ENCODE assay signal across 10 cellular contexts in genomic region chr15:73924258-73924921, GRCh38. TPM values are rescaled to one million over a fixed set of nuclear protein-coding genes. Genes with fewer than 3 reads are reported as not detected.
DNase-seq lines count a peak whose midpoint lies in the region; ATAC-seq, FAIRE-seq and TF ChIP-seq lines count a peak whose summit lies in the region.
"Had no signal": no experiment of that assay in that cellular context is flagged by ENCODE, and none has a peak within 500 bp of the region (broad histone marks: within the 10 kb centered on the region; RNA-seq: fewer than 3 reads in every experiment).

No MANE protein-coding gene starts in this region.

- H3K27me3 ChIP-seq in A673 (replicated peaks; ENCODE audit: insufficient read depth, low read depth, low read length, poor library complexity) = no peaks in the 10 kb centered on the region
- H3K27me3 ChIP-seq in esophagus muscularis mucosa = peaks cover 0 to 17% (median 0%) of the 10 kb centered on the region in 4 donors

- H3K36me3 ChIP-seq in A673 (ENCODE audit: insufficient read depth, low read length, poor library complexity, severe bottlenecking) (no peaks in the 10 kb centered on the region), esophagus muscularis mucosa (no peaks in the 10 kb centered on the region)

- H3K27ac ChIP-seq in A673 (ENCODE audit: low read depth, low read length, poor library complexity, severe bottlenecking) (peak overlapping the region; percentile 89), esophagus muscularis mucosa (replicated peaks in 1 of 4) (peak overlapping the region; percentile 92 to 96 (median 94))

- no peak for TF ChIP-seq POLR2A in esophagus muscularis mucosa (IDR thresholded peaks at IDR 0.05; ENCODE audit: low read depth)
- TF ChIP-seq POLR2A in GM12891 (IDR thresholded peaks at IDR 0.05; ENCODE audit: low read depth, low read length) = no peak

- no peak for FAIRE-seq in GM12891 (lab: Jason Lieb, UNC)

- H3K9me3 ChIP-seq in A673 (ENCODE audit: low read depth, low read length, poor library complexity, severe bottlenecking) (no peaks in the 10 kb centered on the region), esophagus muscularis mucosa (no peaks in the 10 kb centered on the region)

- no peak for TF ChIP-seq EP300 in esophagus muscularis mucosa (IDR thresholded peaks at IDR 0.05)

- H3K4me3 ChIP-seq in A673 (ENCODE audit: low read depth, low read length, poor library complexity, severe bottlenecking) (peak overlapping the region; percentile 5), WI38 (ENCODE audit: low read depth, low read length) (peak overlapping the region; percentile 71), esophagus muscularis mucosa (peak overlapping the region in 1 of 4 donors; percentile 2)

- ATAC-seq in GM18868 (IDR thresholded peaks at IDR 0.05; ENCODE audit: unreplicated experiment) = no peak

- DNase-seq in A673 (ENCODE audit: low spot score) (peak; percentile 87), HK-2 (ENCODE audit: unreplicated experiment) (peak; percentile 25), esophagus muscularis mucosa (ENCODE audit: extremely low spot score) (no peak), pons (ENCODE audit: low spot score) (peak; percentile 28), SW480 (ENCODE audit: low spot score) (no peak), GM12891 (ENCODE audit: insufficient read length, low spot score) (no peak)

- 20% methylated on average over 11 of the region's 11 CpGs for WGBS in esophagus muscularis mucosa

- intact Hi-C loops in A673 (cut with micrococcal nuclease; ENCODE audit: unreplicated experiment) = no loop called here
- intact Hi-C loops in esophagus muscularis mucosa (cut with DNase I) = no loop called here

- TF ChIP-seq CTCF in A673 (conservative IDR thresholded peaks at IDR 0.05; ENCODE audit: low read depth, low read length) (no peak), WI38 (IDR thresholded peaks at IDR 0.05; ENCODE audit: low read depth, low read length) (no peak), esophagus muscularis mucosa (IDR thresholded peaks at IDR 0.05) (no peak)

- POLR2A ChIA-PET in A673 (lab: Charles Lee; ENCODE audit: low non-redundant PET) = interaction anchor here (0.6 kb wide), 1 partner anchor 165 kb away, joined by 35 read pairs; no protein-coding TSS in a partner anchor

- peaks cover 60% of the 10 kb centered on the region for H3K4me1 ChIP-seq in A673 (ENCODE audit: insufficient read depth, low read length, poor library complexity, severe bottlenecking)
- H3K4me1 ChIP-seq in esophagus muscularis mucosa = peaks cover 74 to 93% (median 91%) of the 10 kb centered on the region in 4 donors

- no TSS peak for BruUV-seq in A673 (replicated peaks; lab: Mats Ljungman, UMichigan)

- CTCF ChIA-PET in A673 (lab: Charles Lee) = interaction anchor here (0.6 kb wide), 1 partner anchor 13 kb away, joined by 3 read pairs; no protein-coding TSS in a partner anchor

TF ChIP-seq in GM12891, 5 proteins besides CTCF, POLR2A, EP300 and RAD21:
- TF ChIP-seq SPI1 (IDR thresholded peaks at IDR 0.05; ENCODE audit: low read depth, low read length) = no peak
- TF ChIP-seq POU2F2 (IDR thresholded peaks at IDR 0.05; ENCODE audit: low read depth, low read length) = no peak
- no peak for TF ChIP-seq POLR2AphosphoS5 (IDR thresholded peaks at IDR 0.05; ENCODE audit: low read depth, low read length)
- no peak for TF ChIP-seq TAF1 (IDR thresholded peaks at IDR 0.05; ENCODE audit: low read depth, low read length)
- TF ChIP-seq PAX5 (IDR thresholded peaks at IDR 0.05; ENCODE audit: insufficient read depth, low read length, severe bottlenecking) = no peak
TF ChIP-seq in GM12891: peak in this region for 0.

RNA-seq across cellular contexts. Expression of gene LOXL1, which starts 1.9 kb away (rescaled TPM):
- 117 and 128 TPM in 2 replicates for total RNA-seq in A673 (2021)
- 10 to 100 TPM; 19.7 to 84.3 (median 39.1) TPM for total RNA-seq in esophagus muscularis mucosa
- polyA plus RNA-seq in GM12891 (2012; ENCODE audit: low read depth, missing spikeins) = not detected

RNA-seq across cellular contexts. Expression of gene TBC1D21, which starts 51.0 kb away (rescaled TPM):
- total RNA-seq in A673 (2021) = not detected in 2 replicates
- total RNA-seq in esophagus muscularis mucosa = not detected
- polyA plus RNA-seq in GM12891 (2012; ENCODE audit: low read depth, missing spikeins) = not detected
- total RNA-seq: temporal lobe had no signal
- polyA plus RNA-seq: adipose tissue had no signal

Comparison
In these comparisons a context has a peak if more than half of its experiments do, and no peak if none do; other contexts are left out.
1. DNase-seq: peak in A673 (single experiment), HK-2 (single experiment) and pons (single experiment); none in esophagus muscularis mucosa (single experiment), SW480 (single experiment) and GM12891 (single experiment).